Comparison of ENCODE assay signal across 16 cellular contexts in genomic region chr9:132244582-132245455, GRCh38.
A peak's percentile ranks its signal among the peaks of the same experiment; 100 is the strongest.
DNase-seq lines count a peak whose midpoint lies in the region; ATAC-seq and TF ChIP-seq lines count a peak whose summit lies in the region.
"Had no signal": no experiment of that assay in that cellular context is flagged by ENCODE, and none has a peak within 500 bp of the region (broad histone marks: within the 10 kb centered on the region; RNA-seq: fewer than 3 reads in every experiment).

No MANE protein-coding gene starts in this region.

- H2AK5ac ChIP-seq in mesenchymal stem cell (ENCODE audit: low read length, severe bottlenecking), result no peak overlapping the region

- peak overlapping the region in 4 of 5 experiments; percentile 36 to 62 (median 54) for H3K4me3 Mint-ChIP-seq in brain
- H3K4me3 Mint-ChIP-seq: activated naive CD8-positive, alpha-beta T cell treated with anti-CD3 and anti-CD28 coated beads, Interleukin-2, amount 10 ng/mL, durations not matched to agents 7 days and 5 days had no signal

- H3K27me3 ChIP-seq in left ventricle myocardium inferior (ENCODE audit: low read depth), result peaks cover 45% of the 10 kb centered on the region
- H3K27me3 ChIP-seq in right atrium auricular region, result no peaks in the 10 kb centered on the region
- H3K27me3 ChIP-seq in mesenchymal stem cell (ENCODE audit: control insufficient read depth in 1 of 2, insufficient read depth in 1 of 2, low read length in 2 of 2), result peaks cover 17 to 78% of the 10 kb centered on the region in 2 experiments
- H3K27me3 ChIP-seq in vagina, result no peaks in the 10 kb centered on the region

- H3K4me2 ChIP-seq in mesenchymal stem cell (ENCODE audit: low read length, poor library complexity, severe bottlenecking), result no peak overlapping the region

- no peak overlapping the region for H2BK5ac ChIP-seq in mesenchymal stem cell (ENCODE audit: low read depth, low read length, poor library complexity, severe bottlenecking)

- H2AFZ ChIP-seq in mesenchymal stem cell (ENCODE audit: low read depth, low read length), result no peak overlapping the region

- H3K9me3 ChIP-seq in left ventricle myocardium inferior (replicated peaks), result no peaks in the 10 kb centered on the region
- H3K9me3 ChIP-seq in right atrium auricular region, result no peaks in the 10 kb centered on the region
- H3K9me3 ChIP-seq in mesenchymal stem cell (ENCODE audit: control insufficient read depth, low read length), result no peaks in the 10 kb centered on the region
- no peaks in the 10 kb centered on the region for H3K9me3 ChIP-seq in vagina

- H3K27me3 Mint-ChIP-seq in brain, result peaks cover 38% of the 10 kb centered on the region

- H3K4me3 ChIP-seq in left ventricle myocardium inferior (no peak overlapping the region), right atrium auricular region (no peak overlapping the region), mesenchymal stem cell (ENCODE audit: insufficient read depth in 1 of 2, low read depth in 1 of 2, low read length in 2 of 2) (no peak overlapping the region), vagina (no peak overlapping the region)

- H3K4ac ChIP-seq in mesenchymal stem cell (ENCODE audit: low read depth in 1 of 2, low read length in 2 of 2), result no peak overlapping the region

- peak overlapping the region in 1 of 2 experiments; percentile 0 for H3K18ac ChIP-seq in mesenchymal stem cell (ENCODE audit: low read depth in 1 of 2, low read length in 2 of 2)

- peak overlapping the region in 1 of 5 experiments; percentile 59 for H3K27ac Mint-ChIP-seq in brain
- H3K27ac Mint-ChIP-seq: activated CD4-positive, alpha-beta T cell treated with anti-CD3 and anti-CD28 coated beads, Interleukin-2, amount 10 ng/mL, durations not matched to agents 24 days and 14 days; activated naive CD8-positive, alpha-beta T cell treated with anti-CD3 and anti-CD28 coated beads, Interleukin-2, amount 10 ng/mL, durations not matched to agents 7 days and 5 days had no signal

- TF ChIP-seq CTCF in left ventricle myocardium inferior (IDR thresholded peaks at IDR 0.05; ENCODE audit: borderline replicate concordance) (no peak), right atrium auricular region (IDR thresholded peaks at IDR 0.05) (no peak), brain (conservative IDR thresholded peaks at IDR 0.05) (no peak), vagina (IDR thresholded peaks at IDR 0.05) (no peak)

- H3K14ac ChIP-seq in mesenchymal stem cell (ENCODE audit: low read length in 2 of 2), result no peak overlapping the region

- no peak for TF ChIP-seq POLR2A in vagina (IDR thresholded peaks at IDR 0.05)

- no peak overlapping the region for H2BK120ac ChIP-seq in mesenchymal stem cell (ENCODE audit: low read depth, low read length)

- H3K27ac ChIP-seq in left ventricle myocardium inferior (replicated peaks) (peak overlapping the region; percentile 23), right atrium auricular region (peak overlapping the region in 1 of 2 donors; percentile 16), mesenchymal stem cell (ENCODE audit: low read length, poor library complexity, severe bottlenecking) (peak overlapping the region; percentile 29), vagina (peak overlapping the region; percentile 68)

- no peak overlapping the region for H3K9ac ChIP-seq in mesenchymal stem cell (ENCODE audit: low read length)

- H3K79me1 ChIP-seq in mesenchymal stem cell (replicated peaks; ENCODE audit: low read length, poor library complexity, severe bottlenecking), result no peaks in the 10 kb centered on the region

- H2BK15ac ChIP-seq in mesenchymal stem cell (ENCODE audit: low read depth, poor library complexity, severe bottlenecking), result no peak overlapping the region

- H3K36me3 ChIP-seq in left ventricle myocardium inferior (no peaks in the 10 kb centered on the region), right atrium auricular region (no peaks in the 10 kb centered on the region), mesenchymal stem cell (ENCODE audit: control insufficient read depth in 1 of 2, insufficient read depth in 2 of 2, low read depth in 1 of 2, low read length in 2 of 2) (no peaks in the 10 kb centered on the region), vagina (no peaks in the 10 kb centered on the region)

- H3K23ac ChIP-seq in mesenchymal stem cell (ENCODE audit: low read length in 2 of 2), result no peak overlapping the region

- H4K91ac ChIP-seq in mesenchymal stem cell (ENCODE audit: low read length), result no peak overlapping the region

- H3K4me1 ChIP-seq in left ventricle myocardium inferior (peaks cover 45% of the 10 kb centered on the region), right atrium auricular region (peaks cover 0 to 18% of the 10 kb centered on the region in 2 donors), mesenchymal stem cell (ENCODE audit: control insufficient read depth, insufficient read depth, low read depth, low read length) (peaks cover 47% of the 10 kb centered on the region), vagina (peaks cover 45% of the 10 kb centered on the region)

- WGBS in mesenchymal stem cell, result 42% methylated on average over 18 of the region's 19 CpGs

- no peak for ATAC-seq in GM21786 (IDR thresholded peaks at IDR 0.05; ENCODE audit: unreplicated experiment)
- ATAC-seq: left colon had no signal

- peaks cover 24% of the 10 kb centered on the region for H3K4me1 Mint-ChIP-seq in brain

- DNase-seq in left ventricle myocardium inferior (peak; percentile 40), right atrium auricular region (ENCODE audit: low spot score) (no peak), mesenchymal stem cell (peak; percentile 27), vagina (ENCODE audit: extremely low spot score in 2 of 2) (no peak), NCI-H774 (lab: John Stamatoyannopoulos, UW) (no peak), AML-193 (lab: John Stamatoyannopoulos, UW) (no peak)
- DNase-seq: activated CD4-positive, alpha-beta T cell treated with anti-CD3 and anti-CD28 coated beads, Interleukin-2, amount 10 ng/mL, durations not matched to agents 24 days and 14 days; activated naive CD8-positive, alpha-beta T cell treated with anti-CD3 and anti-CD28 coated beads, Interleukin-2, amount 10 ng/mL, durations not matched to agents 7 days and 5 days; DMS79; head of caudate nucleus; left colon; NCI-H82; stimulated activated CD8-positive, alpha-beta memory T cell treated with anti-CD3 and anti-CD28 coated beads, Interleukin-4, amount 100 ng/mL, for 48 hours had no signal

- H2BK12ac ChIP-seq in mesenchymal stem cell (ENCODE audit: low read length in 2 of 2), result no peak overlapping the region

- H4K8ac ChIP-seq in mesenchymal stem cell (ENCODE audit: low read length), result peak overlapping the region; percentile 19

- H3K9me3 Mint-ChIP-seq in brain, result no peaks in the 10 kb centered on the region
- H3K9me3 Mint-ChIP-seq: activated CD4-positive, alpha-beta T cell treated with anti-CD3 and anti-CD28 coated beads, Interleukin-2, amount 10 ng/mL, durations not matched to agents 24 days and 14 days; activated naive CD8-positive, alpha-beta T cell treated with anti-CD3 and anti-CD28 coated beads, Interleukin-2, amount 10 ng/mL, durations not matched to agents 7 days and 5 days; central memory CD8-positive, alpha-beta T cell had no signal

- intact Hi-C loops in left ventricle myocardium inferior (cut with micrococcal nuclease), result no loop called here
- intact Hi-C loops in vagina (cut with DNase I), result no loop called here

- H3K36me3 Mint-ChIP-seq in brain, result no peaks in the 10 kb centered on the region
- H3K36me3 Mint-ChIP-seq: activated naive CD8-positive, alpha-beta T cell treated with anti-CD3 and anti-CD28 coated beads, Interleukin-2, amount 10 ng/mL, durations not matched to agents 7 days and 5 days had no signal

Comparison
In these comparisons a context has a peak if more than half of its experiments do, and no peak if none do; other contexts are left out.
1. DNase-seq: peak in left ventricle myocardium inferior (single experiment) and mesenchymal stem cell (single experiment); none in right atrium auricular region (single experiment), vagina (0 of 2), NCI-H774 (single experiment) and AML-193 (0 of 2).